ENCODE assay signal across 16 cellular contexts in the genomic region with DNA sequence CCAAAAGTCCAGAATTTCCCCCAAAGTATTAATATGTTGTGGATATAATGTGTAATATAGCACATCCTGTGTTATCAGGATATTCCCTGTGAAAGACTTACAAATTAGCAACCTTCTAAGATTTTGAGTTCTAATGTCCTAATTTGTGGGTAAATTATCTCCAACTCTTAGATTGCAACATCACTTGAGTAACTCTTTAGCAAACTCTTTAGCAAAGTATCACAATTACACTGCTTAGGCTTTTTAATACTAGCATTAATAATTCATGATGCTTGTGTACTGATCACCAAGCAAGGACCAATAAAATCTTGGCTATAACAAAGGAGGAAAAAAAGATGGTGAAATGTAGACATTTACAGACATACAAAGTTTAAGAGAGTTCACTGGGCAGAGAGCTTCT. TPM values are rescaled to one million over a fixed set of nuclear protein-coding genes. Genes with fewer than 3 reads are reported as not detected.
A peak's percentile ranks its signal among the peaks of the same experiment; 100 is the strongest.
DNase-seq lines count a peak whose midpoint lies in the region; TF ChIP-seq lines count a peak whose summit lies in the region.
"Had no signal": no experiment of that assay in that cellular context is flagged by ENCODE, and none has a peak within 500 bp of the region (broad histone marks: within the 10 kb centered on the region; RNA-seq: fewer than 3 reads in every experiment).

No MANE protein-coding gene starts in this region.

- no peak for TF ChIP-seq CTCF in OCI-LY7 (conservative IDR thresholded peaks at IDR 0.05; ENCODE audit: low read length)
- no peak for TF ChIP-seq CTCF in hepatocyte (IDR thresholded peaks at IDR 0.05; ENCODE audit: poor library complexity)

- peaks cover 8% of the 10 kb centered on the region; the same call in 1 of the 2 replicates for H3K4me1 ChIP-seq in HUES6 (ENCODE audit: control insufficient read depth, insufficient read depth, low read length)
- peaks cover 41% of the 10 kb centered on the region for H3K4me1 ChIP-seq in OCI-LY7 (ENCODE audit: insufficient read depth, low read length, poor library complexity, severe bottlenecking)
- H3K4me1 ChIP-seq in hepatocyte (ENCODE audit: insufficient read depth) = peaks cover 18% of the 10 kb centered on the region
- H3K4me1 ChIP-seq in skeletal muscle tissue (ENCODE audit: control insufficient read depth in 3 of 3, insufficient read depth in 3 of 3, low read length in 3 of 3) = peaks cover 19 to 26% (median 22%) of the 10 kb centered on the region in 3 donors
- H3K4me1 ChIP-seq: BE2C had no signal

- no peaks in the 10 kb centered on the region for H3K36me3 ChIP-seq in HUES6 (ENCODE audit: control insufficient read depth, insufficient read depth, low read length)
- peaks cover 41% of the 10 kb centered on the region for H3K36me3 ChIP-seq in OCI-LY7 (ENCODE audit: insufficient read depth, low read length)
- H3K36me3 ChIP-seq in hepatocyte (replicated peaks; ENCODE audit: insufficient read depth, low read depth) = no peaks in the 10 kb centered on the region
- H3K36me3 ChIP-seq in skeletal muscle tissue (ENCODE audit: control insufficient read depth in 3 of 3, insufficient read depth in 3 of 3, low read length in 3 of 3) = no peaks in the 10 kb centered on the region
- H3K36me3 ChIP-seq: BE2C had no signal

- H3K4me3 ChIP-seq in HUES6 (ENCODE audit: low read depth, low read length) (no peak overlapping the region), OCI-LY7 (ENCODE audit: low read depth, low read length, poor library complexity, severe bottlenecking) (peak overlapping the region; percentile 53), hepatocyte (no peak overlapping the region), skeletal muscle tissue (ENCODE audit: low read length in 3 of 3) (no peak overlapping the region)

- CTCF ChIA-PET in OCI-LY7 (lab: Charles Lee; ENCODE audit: unreplicated experiment) = no interaction called here

- H3K79me2 ChIP-seq in OCI-LY7 (ENCODE audit: insufficient read depth, low read depth, low read length) (peaks cover 29% of the 10 kb centered on the region; the same call in 1 of the 2 replicates), hepatocyte (no peaks in the 10 kb centered on the region)

- no peak for DNase-seq in OCI-LY7 (ENCODE audit: low spot score)
- no peak for DNase-seq in hepatocyte (ENCODE audit: low spot score)
- no peak for DNase-seq in stimulated activated CD4-positive, alpha-beta T cell treated with anti-CD3 and anti-CD28 coated beads, Interleukin-12 subunit alpha, Interleukin-12 subunit beta, amount 100 ng/mL, for 4 hours
- DNase-seq in central memory CD4-positive, alpha-beta T cell = no peak
- no peak for DNase-seq in NCI-H2081 treated with DMSO at 0.1 percent for 48 hours (lab: John Stamatoyannopoulos, UW)
- DNase-seq: activated CD4-positive, alpha-beta memory T cell treated with anti-CD3 and anti-CD28 coated beads, Interleukin-2, amount 10 ng/mL, durations not matched to agents 7 days and 5 days; activated T-cell treated with anti-CD3 and anti-CD28 coated beads, Interleukin-2, amount 50 U/mL, for 48 hours; BE2C; caudate nucleus; GDM1; left colon; NCI-H1417 treated with DMSO at 0.1 percent for 48 hours; NK-92 treated with Interleukin-12 subunit alpha and Interleukin-12 subunit beta, amount 100 ng/mL, for 24 hours; substantia nigra had no signal

- H3K27me3 ChIP-seq in HUES6 (ENCODE audit: control insufficient read depth, insufficient read depth, low read length) = no peaks in the 10 kb centered on the region
- H3K27me3 ChIP-seq in hepatocyte = no peaks in the 10 kb centered on the region
- no peaks in the 10 kb centered on the region for H3K27me3 ChIP-seq in skeletal muscle tissue (ENCODE audit: control insufficient read depth in 3 of 3, insufficient read depth in 3 of 3, low read length in 3 of 3)
- H3K27me3 ChIP-seq: BE2C had no signal

- 0 out of 2 replicates have a peak overlapping the region, but pooled peaks have one; percentile 3 for H3K27ac ChIP-seq in HUES6 (ENCODE audit: low read depth, low read length)
- H3K27ac ChIP-seq in OCI-LY7 (ENCODE audit: low read depth, low read length, poor library complexity, severe bottlenecking) = peak overlapping the region; percentile 98
- peak overlapping the region; percentile 85 for H3K27ac ChIP-seq in hepatocyte
- H3K27ac ChIP-seq in skeletal muscle tissue (ENCODE audit: low read depth, low read length) = peak overlapping the region; percentile 75

- H3K9me3 ChIP-seq in HUES6 (ENCODE audit: control insufficient read depth, insufficient read depth, low read depth, low read length) (peaks cover 7% of the 10 kb centered on the region; the same call in 1 of the 2 replicates), OCI-LY7 (ENCODE audit: low read length) (peaks cover 32% of the 10 kb centered on the region), hepatocyte (ENCODE audit: low read depth) (peaks cover 6% of the 10 kb centered on the region), skeletal muscle tissue (ENCODE audit: control insufficient read depth in 3 of 3, low read length in 3 of 3) (no peaks in the 10 kb centered on the region)
- H3K9me3 ChIP-seq: BE2C had no signal

- H2AFZ ChIP-seq in OCI-LY7 (ENCODE audit: low read length) (peak overlapping the region; percentile 22; the same call in 1 of the 2 replicates), hepatocyte (no peak overlapping the region)

- no TSS peak for BruUV-seq in OCI-LY7 (replicated peaks; lab: Mats Ljungman, UMichigan)

- H4K20me1 ChIP-seq in OCI-LY7 (ENCODE audit: insufficient read depth, low read length) (no peaks in the 10 kb centered on the region), hepatocyte (ENCODE audit: insufficient read depth, poor library complexity, severe bottlenecking) (no peaks in the 10 kb centered on the region)

- intact Hi-C loops in OCI-LY7 (cut with micrococcal nuclease; ENCODE audit: unreplicated experiment) = loop anchor here (5.0 kb wide), 2 partner anchors 49 to 89 kb away; no protein-coding TSS in a partner anchor

- H3K4me2 ChIP-seq in OCI-LY7 (ENCODE audit: low read length) = peak overlapping the region; percentile 76
- H3K4me2 ChIP-seq in hepatocyte = peak overlapping the region; percentile 59

- POLR2A ChIA-PET in OCI-LY7 (lab: Charles Lee) = interaction anchor here (1.0 to 2.1 kb wide), 8 partner anchors 11 to 88 kb away, joined by 4 to 14 read pairs (median 7); a partner anchor contains a TSS

- no peak overlapping the region for H3K9ac ChIP-seq in HUES6 (ENCODE audit: low read length)
- no peak overlapping the region for H3K9ac ChIP-seq in skeletal muscle tissue (ENCODE audit: low read depth in 1 of 3, low read length in 3 of 3)

- H3K9me2 ChIP-seq in OCI-LY7 (ENCODE audit: insufficient read depth, low read length) (no peaks in the 10 kb centered on the region), hepatocyte (replicated peaks; ENCODE audit: insufficient read depth) (no peaks in the 10 kb centered on the region)

RNA-seq across cellular contexts. Expression of a gene that starts 27.7 kb away (rescaled TPM):
- total RNA-seq in OCI-LY7 (2014; rRNA removed; shearing (Covaris generic)) = 15.0 and 15.8 TPM in 2 replicates
- 27.8 and 30.5 TPM in 2 replicates for total RNA-seq in OCI-LY7 (2022)
- total RNA-seq in hepatocyte = 9.3 and 14.5 TPM in 2 replicates
- 7.4 and 8.3 TPM in 2 replicates for polyA plus RNA-seq in hepatocyte
- 12.5 TPM for total RNA-seq in skeletal muscle tissue

Comparison
In these comparisons a context has a peak if more than half of its experiments do, and no peak if none do; other contexts are left out.
1. H3K27ac ChIP-seq: peak in every context shown above with its lines; median percentile 98 in OCI-LY7; 85 in hepatocyte; 75 in skeletal muscle tissue; 3 in HUES6.